Comparison of ENCODE assay signal across 12 cellular contexts in genomic region chr13:33153421-33154381, GRCh38.
A peak's percentile ranks its signal among the peaks of the same experiment; 100 is the strongest.
DNase-seq lines count a peak whose midpoint lies in the region; ATAC-seq, FAIRE-seq and TF ChIP-seq lines count a peak whose summit lies in the region.
"Had no signal": no experiment of that assay in that cellular context is flagged by ENCODE, and none has a peak within 500 bp of the region (broad histone marks: within the 10 kb centered on the region; RNA-seq: fewer than 3 reads in every experiment).

No MANE protein-coding gene starts in this region.

- no peak for TF ChIP-seq POLR2A in adrenal gland (IDR thresholded peaks at IDR 0.05)
- TF ChIP-seq POLR2A in H54 (IDR thresholded peaks at IDR 0.05; ENCODE audit: low read depth, low read length), result no peak
- TF ChIP-seq POLR2A in breast epithelium (IDR thresholded peaks at IDR 0.05), result no peak

- no peak for ATAC-seq in HG02884 (IDR thresholded peaks at IDR 0.05; ENCODE audit: unreplicated experiment)

- intact Hi-C loops in adrenal gland (cut with DNase I), result no loop called here
- intact Hi-C loops in breast epithelium (cut with DNase I; ENCODE audit: low total_unique reads), result no loop called here

- H3K4me1 ChIP-seq in ACC112 (ENCODE audit: control insufficient read depth, insufficient read depth, low read length, unreplicated experiment) (peaks cover 32% of the 10 kb centered on the region), adrenal gland (replicated peaks in 1 of 2) (peaks cover 0 to 13% of the 10 kb centered on the region in 2 donors), osteoblast (ENCODE audit: insufficient read depth, low read length) (peaks cover 23% of the 10 kb centered on the region), breast epithelium (no peaks in the 10 kb centered on the region)

- H3K36me3 ChIP-seq in ACC112 (ENCODE audit: insufficient read depth, low read length) (peaks cover 8% of the 10 kb centered on the region; the same call in 1 of the 2 replicates), adrenal gland (replicated peaks in 1 of 2) (peaks cover 0 to 7% of the 10 kb centered on the region in 2 donors), osteoblast (ENCODE audit: insufficient read depth, low read length) (peaks cover 40% of the 10 kb centered on the region), breast epithelium (no peaks in the 10 kb centered on the region)

- H3K79me2 ChIP-seq in ACC112 (ENCODE audit: control insufficient read depth, insufficient read depth, low read length, unreplicated experiment) (peaks cover 37% of the 10 kb centered on the region), osteoblast (ENCODE audit: insufficient read depth, low read length) (peaks cover 55% of the 10 kb centered on the region)

- no peaks in the 10 kb centered on the region for H4K20me1 ChIP-seq in osteoblast (ENCODE audit: insufficient read depth, low read length)

- H3K4me3 ChIP-seq in ACC112 (ENCODE audit: low read depth, low read length), result no peak overlapping the region
- no peak overlapping the region for H3K4me3 ChIP-seq in adrenal gland
- no peak overlapping the region for H3K4me3 ChIP-seq in osteoblast (ENCODE audit: insufficient read depth, low read length)
- no peak overlapping the region for H3K4me3 ChIP-seq in breast epithelium

- no peak for FAIRE-seq in H54 (lab: Jason Lieb, UNC)
- FAIRE-seq: G401.6 had no signal

- peak overlapping the region; percentile 74 for H3K27ac ChIP-seq in ACC112 (ENCODE audit: low read depth, low read length)
- H3K27ac ChIP-seq in adrenal gland, result peak overlapping the region in 4 of 5 donors; percentile 2 to 84 (median 64)
- peak overlapping the region; percentile 82 for H3K27ac ChIP-seq in osteoblast (ENCODE audit: low read depth, low read length)
- peak overlapping the region in 1 of 2 donors; percentile 33 for H3K27ac ChIP-seq in breast epithelium

- TF ChIP-seq CTCF in adrenal gland (IDR thresholded peaks at IDR 0.05), result peak in 1 of 6 experiments; percentile 7
- TF ChIP-seq CTCF in osteoblast (IDR thresholded peaks at IDR 0.05; ENCODE audit: extremely low read depth, low read depth, low read length), result peak; percentile 39
- no peak for TF ChIP-seq CTCF in breast epithelium (IDR thresholded peaks at IDR 0.05)

- H3K4me2 ChIP-seq in osteoblast (ENCODE audit: insufficient read depth, low read length), result peak overlapping the region; percentile 41

- H2AFZ ChIP-seq in ACC112 (ENCODE audit: low read length, unreplicated experiment), result no peak overlapping the region
- no peak overlapping the region for H2AFZ ChIP-seq in osteoblast (ENCODE audit: low read length)

- 64 to 80% (median 69%) methylated on average over 16 to 17 of the region's 17 CpGs for WGBS in adrenal gland, 4 donors

- H3K27me3 ChIP-seq in ACC112 (ENCODE audit: insufficient read depth, low read length) (no peaks in the 10 kb centered on the region), adrenal gland (no peaks in the 10 kb centered on the region), osteoblast (ENCODE audit: insufficient read depth, low read length) (no peaks in the 10 kb centered on the region), breast epithelium (no peaks in the 10 kb centered on the region)

- no peaks in the 10 kb centered on the region for H3K9me3 ChIP-seq in adrenal gland (replicated peaks in 1 of 3)
- H3K9me3 ChIP-seq in osteoblast (ENCODE audit: low read depth, low read length), result no peaks in the 10 kb centered on the region
- H3K9me3 ChIP-seq in breast epithelium, result no peaks in the 10 kb centered on the region

- DNase-seq in adrenal gland, result peak in 6 of 7 donors; percentile 41 to 84 (median 64)
- DNase-seq in globus pallidus (ENCODE audit: low spot score), result peak; percentile 30
- DNase-seq in osteoblast (ENCODE audit: insufficient read length, low spot score, missing footprints), result peak; percentile 89
- no peak for DNase-seq in H54 (ENCODE audit: insufficient read length, low spot score)
- no peak for DNase-seq in breast epithelium (ENCODE audit: low spot score in 2 of 2)
- DNase-seq in activated CD4-positive, alpha-beta T cell treated with anti-CD3 and anti-CD28 coated beads for 48 hours, result no peak
- DNase-seq: activated T-cell treated with anti-CD3 and anti-CD28 coated beads, Interleukin-2, amount 50 U/mL, for 24 hours; NCI-H526 treated with DMSO at 0.1 percent for 48 hours; stimulated activated CD4-positive, alpha-beta T cell treated with anti-CD3 and anti-CD28 coated beads, Interleukin-15, amount 100 ng/mL, for 24 hours had no signal

Comparison
In these comparisons a context has a peak if more than half of its experiments do, and no peak if none do; other contexts are left out.
1. DNase-seq: peak in adrenal gland (6 of 7), globus pallidus (single experiment) and osteoblast (single experiment); none in H54 (single experiment), breast epithelium (0 of 2) and activated CD4-positive, alpha-beta T cell treated with anti-CD3 and anti-CD28 coated beads for 48 hours (single experiment).